Comparison of ENCODE assay signal across 10 cellular contexts in the genomic region with DNA sequence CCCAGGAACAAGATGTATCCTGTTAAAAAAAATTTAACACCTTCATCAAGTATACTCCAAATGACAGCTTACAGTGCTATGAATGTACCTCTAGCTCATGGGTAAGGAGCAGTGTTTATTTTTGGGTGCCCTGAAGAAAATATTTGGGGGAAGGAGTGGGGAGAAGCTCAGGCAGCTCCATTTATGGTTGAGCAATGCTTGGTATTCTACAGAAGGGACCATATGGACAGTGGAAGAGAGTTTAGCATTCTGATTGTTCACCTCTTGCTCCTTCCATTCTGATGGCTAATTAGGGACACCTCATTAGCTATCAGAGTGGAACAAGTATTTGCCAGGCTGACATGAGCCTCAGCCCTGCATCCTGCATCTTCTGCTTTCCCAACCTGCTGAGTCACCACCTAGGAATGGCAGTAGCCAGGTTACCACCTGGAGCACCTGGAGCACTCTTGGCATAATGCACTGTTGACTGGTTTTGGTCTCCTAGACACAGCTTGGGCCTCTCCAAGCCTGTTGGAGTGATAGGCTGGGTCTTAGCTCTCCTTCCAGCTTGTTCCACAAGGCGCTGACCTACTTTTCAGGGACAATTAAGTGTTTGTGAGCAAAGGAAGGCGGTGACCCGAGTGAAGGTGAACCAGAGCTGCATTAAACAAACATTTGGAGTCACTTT.
DNase-seq lines count a peak whose midpoint lies in the region; ATAC-seq, FAIRE-seq and TF ChIP-seq lines count a peak whose summit lies in the region.
"Had no signal": no experiment of that assay in that cellular context is flagged by ENCODE, and none has a peak within 500 bp of the region (broad histone marks: within the 10 kb centered on the region; RNA-seq: fewer than 3 reads in every experiment).

No MANE protein-coding gene starts in this region.

- no peak overlapping the region for H2BK15ac ChIP-seq in H1 (ENCODE audit: low read length)

- peaks cover 3% of the 10 kb centered on the region; the same call in 1 of the 2 replicates for H3K79me1 ChIP-seq in H1 (ENCODE audit: low read depth, low read length)

- H3K79me2 ChIP-seq in H1 (ENCODE audit: control insufficient read depth in 1 of 2, insufficient read depth in 2 of 2, low read length in 2 of 2): peaks cover 5 to 81% of the 10 kb centered on the region in 2 experiments; a peak in 3 of 4 replicates

- TF ChIP-seq CTCF in C4-2B (conservative IDR thresholded peaks at IDR 0.05) (no peak), H1 (IDR thresholded peaks at IDR 0.05; ENCODE audit: control extremely low read depth in 1 of 3, insufficient read depth in 1 of 3, low read depth in 1 of 3, low read length in 3 of 3) (no peak)

- DNase-seq in NCI-H2107 (lab: John Stamatoyannopoulos, UW): peak; percentile 100
- DNase-seq in H1 (ENCODE audit: low read depth in 1 of 2, low spot score in 2 of 2): no peak
- DNase-seq in midbrain (lab: John Stamatoyannopoulos, UW): peak; percentile 23
- DNase-seq in hippocampal formation (lab: John Stamatoyannopoulos, UW): no peak
- DNase-seq in activated T-cell treated with anti-CD3 and anti-CD28 coated beads, Interleukin-2, amount 50 U/mL, for 1 hour: no peak
- DNase-seq: activated CD4-positive, alpha-beta T cell treated with anti-CD3 and anti-CD28 coated beads for 1 hour had no signal

- no peak overlapping the region for H3K14ac ChIP-seq in H1 (ENCODE audit: insufficient read length)

- H3K27ac ChIP-seq in C4-2B: peak overlapping the region; percentile 36
- peak overlapping the region; percentile 71 for H3K27ac ChIP-seq in H1 (ENCODE audit: low read depth, low read length)
- H3K27ac ChIP-seq: BLaER1 treated with 17β-estradiol and CSF1 and Interleukin-3, amounts not matched to agents 10 nM and 100 nM had no signal

- ATAC-seq in HG03045 (IDR thresholded peaks at IDR 0.05; ENCODE audit: unreplicated experiment) (no peak), GM18907 (IDR thresholded peaks at IDR 0.05; ENCODE audit: unreplicated experiment) (no peak)

- H3K23me2 ChIP-seq in H1 (ENCODE audit: low read depth, low read length): no peaks in the 10 kb centered on the region; the same call in 1 of the 2 replicates

- no peak overlapping the region for H2AFZ ChIP-seq in H1 (ENCODE audit: low read length)

- peak overlapping the region; percentile 26 for H4K91ac ChIP-seq in H1 (replicated peaks; ENCODE audit: insufficient read length, low read length)

- no peak for TF ChIP-seq RAD21 in H1 (IDR thresholded peaks at IDR 0.05 in 1 of 2, conservative IDR thresholded peaks at IDR 0.05 in 1 of 2; ENCODE audit: low read depth in 2 of 2, low read length in 2 of 2)

- WGBS in H1 (ENCODE audit: extremely low coverage in 1 of 2, insufficient coverage in 1 of 2, insufficient read length in 1 of 2, insufficient replicate concordance in 2 of 2, low coverage in 1 of 2, low lambda C conversion rate in 2 of 2, missing lambda C conversion rate in 1 of 2), 2 experiments: 85% methylated on average over 3 of the region's 3 CpGs; no CpG with 5 or more reads in 1 of the 2 experiments

- peak overlapping the region; percentile 6 for H2BK120ac ChIP-seq in H1 (replicated peaks; ENCODE audit: low read depth, low read length)

- H3K4me1 ChIP-seq in H1 (replicated peaks in 1 of 4; ENCODE audit: control insufficient read depth in 3 of 4, insufficient read depth in 4 of 4, low read length in 3 of 4): peaks cover 6 to 23% (median 15%) of the 10 kb centered on the region in 4 experiments; a peak in 6 of 7 replicates

- H3K4me3 ChIP-seq in H1 (ENCODE audit: extremely low read depth in 1 of 4, insufficient read depth in 2 of 4, low read depth in 3 of 4, low read length in 4 of 4): peak overlapping the region in 1 of 4 experiments; percentile 18; a peak in 1 of 8 replicates
- H3K4me3 ChIP-seq: BLaER1 treated with 17β-estradiol and CSF1 and Interleukin-3, amounts not matched to agents 10 nM and 100 nM had no signal

- H3K4me2 ChIP-seq in H1 (ENCODE audit: insufficient read depth in 1 of 2, low read depth in 2 of 2, low read length in 2 of 2): peak overlapping the region; percentile 32 to 51

- peak in 1 of 2 experiments; percentile 48; a peak in 1 of 3 replicates for TF ChIP-seq POLR2A in H1 (IDR thresholded peaks at IDR 0.05; ENCODE audit: control extremely low read depth in 1 of 2, low read depth in 2 of 2, low read length in 2 of 2)

- H2BK20ac ChIP-seq in H1 (ENCODE audit: low read length): peak overlapping the region; percentile 76; the same call in 1 of the 2 replicates

- no peak overlapping the region for H3K23ac ChIP-seq in H1 (ENCODE audit: insufficient read length)

- peak overlapping the region; percentile 99 for H2BK12ac ChIP-seq in H1 (ENCODE audit: low read depth, low read length)

- TF ChIP-seq EP300 in H1 (IDR thresholded peaks at IDR 0.05; ENCODE audit: borderline replicate concordance in 1 of 2, low read depth in 2 of 2, low read length in 2 of 2): no peak

- no peaks in the 10 kb centered on the region for H4K20me1 ChIP-seq in H1 (replicated peaks in 1 of 2; ENCODE audit: control insufficient read depth in 1 of 2, insufficient read depth in 2 of 2, low read length in 2 of 2)

- H3K56ac ChIP-seq in H1 (replicated peaks; ENCODE audit: insufficient read length, low read depth, low read length): no peak overlapping the region

- H3K36me3 ChIP-seq in H1 (ENCODE audit: control insufficient read depth in 2 of 4, insufficient read depth in 4 of 4, low read length in 3 of 4): no peaks in the 10 kb centered on the region

- no peaks in the 10 kb centered on the region for H3K27me3 ChIP-seq in H1 (replicated peaks in 1 of 4; ENCODE audit: control insufficient read depth in 3 of 4, extremely low read depth in 1 of 4, insufficient read depth in 3 of 4, low read length in 3 of 4)
- H3K27me3 ChIP-seq: BLaER1 treated with 17β-estradiol and CSF1 and Interleukin-3, amounts not matched to agents 10 nM and 100 nM had no signal

- H3K9ac ChIP-seq in H1 (replicated peaks in 1 of 4; ENCODE audit: extremely low read depth in 1 of 4, low read depth in 3 of 4, low read length in 3 of 4): peak overlapping the region in 1 of 4 experiments; percentile 22; a peak in 1 of 7 replicates
- H3K9ac ChIP-seq: BLaER1 treated with 17β-estradiol and CSF1 and Interleukin-3, amounts not matched to agents 10 nM and 100 nM had no signal

- peak overlapping the region; percentile 99 for H2AK5ac ChIP-seq in H1 (ENCODE audit: low read depth, low read length)

- peak overlapping the region; percentile 93 for H3K18ac ChIP-seq in H1 (ENCODE audit: extremely low read depth, low read length)

- H4K5ac ChIP-seq in H1 (ENCODE audit: insufficient read length, low read depth, low read length): peak overlapping the region; percentile 16

- no peaks in the 10 kb centered on the region for H3K9me3 ChIP-seq in H1 (ENCODE audit: insufficient read depth in 2 of 2, low read depth in 1 of 2, low read length in 1 of 2)

- peak overlapping the region; percentile 96 for H2BK5ac ChIP-seq in H1 (ENCODE audit: low read depth, low read length)

- POLR2A ChIA-PET in H1 (lab: Charles Lee; ENCODE audit: partially characterized antibody): interaction anchor here (0.7 to 6.5 kb wide), 14 partner anchors 8 to 73 kb away, joined by 3 to 71 read pairs (median 8); no protein-coding TSS in a partner anchor

- FAIRE-seq in H1 (lab: Jason Lieb, UNC): no peak

- no peak overlapping the region for H4K8ac ChIP-seq in H1 (ENCODE audit: extremely low read depth, insufficient read depth, low read length)

- H3K4ac ChIP-seq in H1 (replicated peaks; ENCODE audit: insufficient read length, low read depth, low read length): peak overlapping the region; percentile 11

- CTCF ChIA-PET in H1 (lab: Charles Lee; ENCODE audit: partially characterized antibody): interaction anchor here (0.6 to 9.2 kb wide), 19 partner anchors 10 to 116 kb away, joined by 3 to 60 read pairs (median 4); no protein-coding TSS in a partner anchor

TF ChIP-seq in H1, 55 proteins besides CTCF, POLR2A, EP300 and RAD21 (continues in another document):
- TF ChIP-seq SP2 (IDR thresholded peaks at IDR 0.05; ENCODE audit: low read length) (no peak), BCL11A (IDR thresholded peaks at IDR 0.05; ENCODE audit: low read depth in 2 of 2, low read length in 2 of 2) (no peak), HDAC6 (IDR thresholded peaks at IDR 0.05; ENCODE audit: low read depth, low read length) (no peak), BACH1 (IDR thresholded peaks at IDR 0.05; ENCODE audit: low read length) (peak; percentile 85), TAF1 (IDR thresholded peaks at IDR 0.05; ENCODE audit: low read depth, low read length) (no peak), CHD2 (IDR thresholded peaks at IDR 0.05; ENCODE audit: low read length) (no peak), RFX5 (IDR thresholded peaks at IDR 0.05; ENCODE audit: borderline replicate concordance, low read depth, low read length) (no peak), SP1 (IDR thresholded peaks at IDR 0.05; ENCODE audit: low read depth, low read length) (0 out of 2 replicates have a peak, but pooled peaks have one; percentile 39), KDM4A (IDR thresholded peaks at IDR 0.05; ENCODE audit: low read depth, low read length, severe bottlenecking) (no peak), EZH2 (IDR thresholded peaks at IDR 0.05; ENCODE audit: low read depth, low read length, severe bottlenecking) (no peak), TEAD4 (IDR thresholded peaks at IDR 0.05; ENCODE audit: low read depth, low read length) (0 out of 2 replicates have a peak, but pooled peaks have one; percentile 51), SRF (IDR thresholded peaks at IDR 0.05; ENCODE audit: low read depth, low read length) (no peak), CREB1 (IDR thresholded peaks at IDR 0.05) (no peak), SIRT6 (IDR thresholded peaks at IDR 0.05; ENCODE audit: low read length) (no peak), JUND (IDR thresholded peaks at IDR 0.05; ENCODE audit: low read length) (peak; percentile 93), TCF12 (IDR thresholded peaks at IDR 0.05; ENCODE audit: low read depth, low read length) (peak; percentile 86), GABPA (IDR thresholded peaks at IDR 0.05; ENCODE audit: borderline replicate concordance, insufficient read depth, low read length) (no peak), NRF1 (IDR thresholded peaks at IDR 0.05; ENCODE audit: low read depth, low read length) (no peak), JUN (IDR thresholded peaks at IDR 0.05; ENCODE audit: low read depth, low read length) (0 out of 2 replicates have a peak, but pooled peaks have one; percentile 56), CTBP2 (IDR thresholded peaks at IDR 0.05; ENCODE audit: borderline replicate concordance, insufficient read depth, insufficient read length, low read length) (no peak), RBBP5 (IDR thresholded peaks at IDR 0.05; ENCODE audit: borderline replicate concordance, low read depth, low read length) (no peak), SP4 (IDR thresholded peaks at IDR 0.05; ENCODE audit: low read length) (no peak), SIN3A (conservative IDR thresholded peaks at IDR 0.05 in 1 of 2, IDR thresholded peaks at IDR 0.05 in 1 of 2; ENCODE audit: low read depth in 1 of 2, low read length in 2 of 2) (no peak), RXRA (IDR thresholded peaks at IDR 0.05; ENCODE audit: insufficient read depth, low read depth, low read length) (no peak)

Comparison
In these comparisons a context has a peak if more than half of its experiments do, and no peak if none do; other contexts are left out.
1. DNase-seq: peak in NCI-H2107 (single experiment) and midbrain (single experiment); none in H1 (0 of 2), hippocampal formation (0 of 2) and activated T-cell treated with anti-CD3 and anti-CD28 coated beads, Interleukin-2, amount 50 U/mL, for 1 hour (single experiment).